14 cellular contexts compared by ENCODE assay signal in the genomic region with DNA sequence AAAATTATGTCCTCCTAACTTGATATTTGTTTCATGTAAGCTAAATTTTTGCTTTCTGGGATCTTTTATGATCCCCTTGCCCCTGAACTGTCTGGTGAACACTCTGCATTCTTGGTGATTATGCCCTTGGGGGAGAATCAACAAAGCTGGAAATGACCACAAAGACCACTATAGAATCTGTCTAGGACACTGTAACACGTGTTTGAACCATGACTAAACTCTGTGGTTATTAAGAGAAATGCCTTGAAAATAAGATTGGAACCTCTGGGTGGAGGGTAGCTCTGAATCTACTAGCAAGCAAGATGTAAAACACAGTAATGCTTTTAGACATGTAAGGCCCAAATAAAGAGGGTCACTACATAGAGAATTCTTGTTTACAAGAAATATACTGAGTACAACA.
A peak's percentile ranks its signal among the peaks of the same experiment; 100 is the strongest.
DNase-seq lines count a peak whose midpoint lies in the region; FAIRE-seq and TF ChIP-seq lines count a peak whose summit lies in the region.
"Had no signal": no experiment of that assay in that cellular context is flagged by ENCODE, and none has a peak within 500 bp of the region (broad histone marks: within the 10 kb centered on the region; RNA-seq: fewer than 3 reads in every experiment).

No MANE protein-coding gene starts in this region.

- H3K27ac ChIP-seq in ascending aorta = peak overlapping the region in 1 of 2 donors; percentile 46
- H3K27ac ChIP-seq: right atrium auricular region had no signal

- peaks cover 0 to 11% of the 10 kb centered on the region in 2 donors for H3K4me1 ChIP-seq in ascending aorta

- H3K36me3 ChIP-seq in kidney epithelial cell (ENCODE audit: control insufficient read depth, insufficient read depth, low read length) (no peaks in the 10 kb centered on the region), ascending aorta (peaks cover 0 to 3% of the 10 kb centered on the region in 2 donors)
- H3K36me3 ChIP-seq: right atrium auricular region had no signal

- TF ChIP-seq CTCF in astrocyte of the cerebellum (IDR thresholded peaks at IDR 0.05; ENCODE audit: low read depth, low read length, missing control alignments) (no peak), kidney epithelial cell (IDR thresholded peaks at IDR 0.05; ENCODE audit: insufficient read depth, low read length, poor library complexity, severe bottlenecking) (no peak), ascending aorta (IDR thresholded peaks at IDR 0.05) (no peak)

- intact Hi-C loops in ascending aorta (cut with DNase I) = no loop called here

- H3K4me3 ChIP-seq in astrocyte of the cerebellum (ENCODE audit: low read depth, low read length) = no peak overlapping the region
- no peak overlapping the region for H3K4me3 ChIP-seq in kidney epithelial cell (ENCODE audit: low read depth, low read length)
- H3K4me3 ChIP-seq in ascending aorta = no peak overlapping the region
- H3K4me3 ChIP-seq: GM23338, right atrium auricular region had no signal

- in situ Hi-C loops in astrocyte of the cerebellum (cut with HindIII; ENCODE audit: low sequenced_read_pairs) = loop anchor here (5.0 kb wide), 1 partner anchor 44 kb away; no protein-coding TSS in a partner anchor

- peak; percentile 20 for DNase-seq in HTR-8/SVneo (ENCODE audit: insufficient read length, low spot score)
- peak; percentile 94 for DNase-seq in astrocyte of the cerebellum (ENCODE audit: low read depth)
- peak; percentile 85 for DNase-seq in kidney epithelial cell (ENCODE audit: low read depth)
- DNase-seq in medulla oblongata (ENCODE audit: extremely low spot score) = no peak
- DNase-seq in DMS 273 (lab: John Stamatoyannopoulos, UW; ENCODE audit: unreplicated experiment) = no peak
- DNase-seq in stimulated activated CD4-positive, alpha-beta T cell treated with anti-CD3 and anti-CD28 coated beads, Interleukin-2, amount 100 ng/mL, for 24 hours = no peak
- no peak for DNase-seq in ascending aorta (ENCODE audit: low spot score in 2 of 2)
- DNase-seq: activated CD4-positive, CD25-positive, alpha-beta regulatory T cell treated with anti-CD3 and anti-CD28 coated beads, Interleukin-2, amount 50 U/mL, for 72 hours; CD8-positive, alpha-beta T cell; immature natural killer cell; NCI-H2171 treated with DMSO at 0.1 percent for 48 hours had no signal

- FAIRE-seq in HTR-8/SVneo (lab: Jason Lieb, UNC) = no peak
- FAIRE-seq: frontal cortex had no signal

- no peaks in the 10 kb centered on the region for H3K9me3 ChIP-seq in ascending aorta
- H3K9me3 ChIP-seq: right atrium auricular region had no signal

- no peaks in the 10 kb centered on the region for H3K27me3 ChIP-seq in kidney epithelial cell (ENCODE audit: control insufficient read depth, insufficient read depth, low read length)
- no peaks in the 10 kb centered on the region for H3K27me3 ChIP-seq in ascending aorta
- H3K27me3 ChIP-seq: right atrium auricular region had no signal

Comparison
In these comparisons a context has a peak if more than half of its experiments do, and no peak if none do; other contexts are left out.
1. DNase-seq: peak in HTR-8/SVneo (single experiment), astrocyte of the cerebellum (single experiment) and kidney epithelial cell (single experiment); none in medulla oblongata (single experiment), DMS 273 (single experiment), stimulated activated CD4-positive, alpha-beta T cell treated with anti-CD3 and anti-CD28 coated beads, Interleukin-2, amount 100 ng/mL, for 24 hours (0 of 2) and ascending aorta (0 of 2).